In genomic region chr1:232031156-232031555, GRCh38 we compare ENCODE assay signal across 18 cellular contexts.
DNase-seq lines count a peak whose midpoint lies in the region; ATAC-seq, FAIRE-seq and TF ChIP-seq lines count a peak whose summit lies in the region.
"Had no signal": no experiment of that assay in that cellular context is flagged by ENCODE, and none has a peak within 500 bp of the region (broad histone marks: within the 10 kb centered on the region; RNA-seq: fewer than 3 reads in every experiment).

No MANE protein-coding gene starts in this region.

- FAIRE-seq in K562 (lab: Jason Lieb, UNC), result no peak
- FAIRE-seq: GM12891, GM18507, H54 had no signal

- TF ChIP-seq EP300 in K562 (IDR thresholded peaks at IDR 0.05; ENCODE audit: low read length), result no peak

- H3K79me2 ChIP-seq in K562 (ENCODE audit: control insufficient read depth, insufficient read depth, low read length) (no peaks in the 10 kb centered on the region), smooth muscle cell (ENCODE audit: low read depth) (no peaks in the 10 kb centered on the region)

- no peaks in the 10 kb centered on the region for H3K9me3 Mint-ChIP-seq in natural killer cell
- H3K9me3 Mint-ChIP-seq: CD4-positive, alpha-beta memory T cell had no signal

- no peak overlapping the region for H3K27ac Mint-ChIP-seq in natural killer cell

- H3K27me3 Mint-ChIP-seq in natural killer cell (ENCODE audit: low read depth in 2 of 2), result no peaks in the 10 kb centered on the region
- H3K27me3 Mint-ChIP-seq: CD4-positive, alpha-beta memory T cell had no signal

- no peaks in the 10 kb centered on the region for H3K4me1 Mint-ChIP-seq in natural killer cell
- H3K4me1 Mint-ChIP-seq: CD4-positive, alpha-beta memory T cell had no signal

- no peak for TF ChIP-seq CTCF in HEK293 (tag by site-specific recombination; IDR thresholded peaks at IDR 0.05)
- TF ChIP-seq CTCF in K562 (IDR thresholded peaks at IDR 0.05 in 2 of 3, conservative IDR thresholded peaks at IDR 0.05 in 1 of 3; ENCODE audit: insufficient read depth in 2 of 3, low read depth in 1 of 3, low read length in 3 of 3), result no peak
- TF ChIP-seq CTCF in natural killer cell (IDR thresholded peaks at IDR 0.05), result no peak
- no peak for TF ChIP-seq CTCF in smooth muscle cell (IDR thresholded peaks at IDR 0.05; ENCODE audit: borderline replicate concordance, insufficient read depth, poor library complexity, severe bottlenecking)

- no peaks in the 10 kb centered on the region for H3K9me3 ChIP-seq in HEK293 (ENCODE audit: control insufficient read depth, insufficient read depth, low read depth, low read length)
- no peaks in the 10 kb centered on the region for H3K9me3 ChIP-seq in K562 (replicated peaks; ENCODE audit: control insufficient read depth, insufficient read depth, low read depth, low read length)
- H3K9me3 ChIP-seq in smooth muscle cell (replicated peaks; ENCODE audit: low read depth), result no peaks in the 10 kb centered on the region
- H3K9me3 ChIP-seq: HAP-1 had no signal

- no peaks in the 10 kb centered on the region for H3F3A ChIP-seq in smooth muscle cell (ENCODE audit: low read depth)

- POLR2A ChIA-PET in HEK293 (lab: Yijun Ruan, JAX) (no interaction called here), HEK293T (lab: Yijun Ruan, JAX) (no interaction called here), K562 (lab: Yijun Ruan, JAX) (no interaction called here)

- no peaks in the 10 kb centered on the region for H3K36me3 Mint-ChIP-seq in natural killer cell

- no TSS peak for BruUV-seq in K562 (replicated peaks; lab: Mats Ljungman, UMichigan)

- H3K4me1 ChIP-seq in HEK293 (ENCODE audit: control insufficient read depth, insufficient read depth, low read length), result no peaks in the 10 kb centered on the region; the same call in 1 of the 2 replicates
- H3K4me1 ChIP-seq in K562 (replicated peaks in 1 of 2; ENCODE audit: control insufficient read depth in 2 of 2, insufficient read depth in 2 of 2, low read length in 2 of 2), result no peaks in the 10 kb centered on the region
- no peaks in the 10 kb centered on the region for H3K4me1 ChIP-seq in smooth muscle cell (ENCODE audit: low read depth)
- H3K4me1 ChIP-seq: HAP-1 had no signal

- no peak for ATAC-seq in K562
- ATAC-seq in natural killer cell, result no peak
- no peak for ATAC-seq in HG02798 (IDR thresholded peaks at IDR 0.05; ENCODE audit: poor library complexity, unreplicated experiment)

- H3K36me3 ChIP-seq in HEK293 (ENCODE audit: control insufficient read depth in 2 of 2, insufficient read depth in 1 of 2, low read length in 2 of 2) (no peaks in the 10 kb centered on the region; a peak in 1 of 3 replicates), K562 (ENCODE audit: control insufficient read depth, insufficient read depth, low read length) (no peaks in the 10 kb centered on the region), smooth muscle cell (ENCODE audit: low read depth) (no peaks in the 10 kb centered on the region)
- H3K36me3 ChIP-seq: HAP-1 had no signal

- H3K9ac ChIP-seq in K562 (ENCODE audit: insufficient read depth in 1 of 2, low read depth in 2 of 2, low read length in 2 of 2) (no peak overlapping the region), smooth muscle cell (ENCODE audit: low read depth) (no peak overlapping the region)

- no peak for TF ChIP-seq RAD21 in K562 (CRISPR knock-in tag; conservative IDR thresholded peaks at IDR 0.05 in 1 of 2, IDR thresholded peaks at IDR 0.05 in 1 of 2)

- intact Hi-C loops in K562 (cut with micrococcal nuclease), result no loop called here
- intact Hi-C loops in natural killer cell (cut with micrococcal nuclease), result no loop called here

- TF ChIP-seq POLR2A in K562 (conservative IDR thresholded peaks at IDR 0.05), result no peak

- no peaks in the 10 kb centered on the region for H3K27me3 ChIP-seq in K562 (ENCODE audit: control insufficient read depth in 2 of 2, insufficient read depth in 2 of 2, low read length in 2 of 2)
- no peaks in the 10 kb centered on the region for H3K27me3 ChIP-seq in smooth muscle cell (ENCODE audit: low read depth)

- in situ Hi-C loops in K562 (cut with MboI), result no loop called here

- H3K4me3 Mint-ChIP-seq in natural killer cell, result no peak overlapping the region
- H3K4me3 Mint-ChIP-seq: CD4-positive, alpha-beta memory T cell had no signal

- H3K27ac ChIP-seq in HEK293 (ENCODE audit: extremely low read depth, low read depth, low read length) (no peak overlapping the region), K562 (ENCODE audit: extremely low read depth, low read depth, low read length) (no peak overlapping the region), smooth muscle cell (ENCODE audit: low read depth) (no peak overlapping the region)

- no peak overlapping the region for H3K4me2 ChIP-seq in K562 (ENCODE audit: insufficient read depth, low read length)
- no peak overlapping the region for H3K4me2 ChIP-seq in smooth muscle cell

- no peak overlapping the region for H3K4me3 ChIP-seq in HEK293 (ENCODE audit: low read depth, low read length)
- H3K4me3 ChIP-seq in K562, result no peak overlapping the region
- H3K4me3 ChIP-seq in smooth muscle cell, result no peak overlapping the region
- H3K4me3 ChIP-seq: HAP-1 had no signal

- H2AFZ ChIP-seq in K562 (ENCODE audit: low read depth, low read length) (no peak overlapping the region), smooth muscle cell (ENCODE audit: low read depth) (no peak overlapping the region)

- CTCF ChIA-PET in HEK293 (lab: Yijun Ruan, JAX) (no interaction called here), HEK293T (lab: Yijun Ruan, JAX) (no interaction called here), K562 (lab: Yijun Ruan, JAX; ENCODE audit: low intra/inter-chr PET ratio) (no interaction called here)

- H4K20me1 ChIP-seq in K562 (replicated peaks; ENCODE audit: control insufficient read depth, insufficient read depth, low read length) (no peaks in the 10 kb centered on the region), smooth muscle cell (ENCODE audit: low read depth) (no peaks in the 10 kb centered on the region)

- H3K9me1 ChIP-seq in K562 (ENCODE audit: control insufficient read depth, insufficient read depth, low read length), result no peaks in the 10 kb centered on the region

- DNase-seq in HEK293T (ENCODE audit: extremely low spot score) (no peak), K562 (ENCODE audit: extremely low read depth in 1 of 4, low spot score in 3 of 4) (no peak), natural killer cell (no peak), smooth muscle cell (lab: John Stamatoyannopoulos, UW; ENCODE audit: unreplicated experiment) (no peak)
- DNase-seq: C1 segment of cervical spinal cord; Calu3; CD4-positive, alpha-beta memory T cell; COR-L47; DMS53; DMS79 treated with DMSO at 0.1 percent for 48 hours; GF-D8; GOT3 had no signal

TF ChIP-seq in HEK293, 187 proteins besides CTCF, POLR2A, EP300 and RAD21 (continues in another document):
- TF ChIP-seq ZFHX2 (tag by site-specific recombination; conservative IDR thresholded peaks at IDR 0.05) (no peak), ZNF776 (tag by site-specific recombination; IDR thresholded peaks at IDR 0.05; ENCODE audit: borderline replicate concordance) (0 out of 2 replicates have a peak, but pooled peaks have one; percentile 16), ZNF114 (tag by site-specific recombination; IDR thresholded peaks at IDR 0.05) (0 out of 2 replicates have a peak, but pooled peaks have one; percentile 72), ZNF530 (tag by site-specific recombination; IDR thresholded peaks at IDR 0.05; ENCODE audit: low read depth) (0 out of 2 replicates have a peak, but pooled peaks have one; percentile 13), ZNF521 (tag by site-specific recombination; IDR thresholded peaks at IDR 0.05) (peak; percentile 61), ZNF571 (tag by site-specific recombination; IDR thresholded peaks at IDR 0.05) (0 out of 2 replicates have a peak, but pooled peaks have one; percentile 31), ZNF366 (tag by site-specific recombination; conservative IDR thresholded peaks at IDR 0.05) (peak; percentile 98), ZNF157 (tag by site-specific recombination; IDR thresholded peaks at IDR 0.05) (0 out of 2 replicates have a peak, but pooled peaks have one; percentile 43), PRDM1 (tag by site-specific recombination; IDR thresholded peaks at IDR 0.05) (peak; percentile 100)

TF ChIP-seq in HEK293T, 16 proteins besides CTCF, POLR2A, EP300 and RAD21:
- TF ChIP-seq L3MBTL2 (conservative IDR thresholded peaks at IDR 0.05) (0 out of 2 replicates have a peak, but pooled peaks have one; percentile 23), FOXM1 (IDR thresholded peaks at IDR 0.05; ENCODE audit: borderline replicate concordance) (no peak)

TF ChIP-seq in K562, 482 proteins besides CTCF, POLR2A, EP300 and RAD21 (continues in another document):
- TF ChIP-seq, protein P1, sequence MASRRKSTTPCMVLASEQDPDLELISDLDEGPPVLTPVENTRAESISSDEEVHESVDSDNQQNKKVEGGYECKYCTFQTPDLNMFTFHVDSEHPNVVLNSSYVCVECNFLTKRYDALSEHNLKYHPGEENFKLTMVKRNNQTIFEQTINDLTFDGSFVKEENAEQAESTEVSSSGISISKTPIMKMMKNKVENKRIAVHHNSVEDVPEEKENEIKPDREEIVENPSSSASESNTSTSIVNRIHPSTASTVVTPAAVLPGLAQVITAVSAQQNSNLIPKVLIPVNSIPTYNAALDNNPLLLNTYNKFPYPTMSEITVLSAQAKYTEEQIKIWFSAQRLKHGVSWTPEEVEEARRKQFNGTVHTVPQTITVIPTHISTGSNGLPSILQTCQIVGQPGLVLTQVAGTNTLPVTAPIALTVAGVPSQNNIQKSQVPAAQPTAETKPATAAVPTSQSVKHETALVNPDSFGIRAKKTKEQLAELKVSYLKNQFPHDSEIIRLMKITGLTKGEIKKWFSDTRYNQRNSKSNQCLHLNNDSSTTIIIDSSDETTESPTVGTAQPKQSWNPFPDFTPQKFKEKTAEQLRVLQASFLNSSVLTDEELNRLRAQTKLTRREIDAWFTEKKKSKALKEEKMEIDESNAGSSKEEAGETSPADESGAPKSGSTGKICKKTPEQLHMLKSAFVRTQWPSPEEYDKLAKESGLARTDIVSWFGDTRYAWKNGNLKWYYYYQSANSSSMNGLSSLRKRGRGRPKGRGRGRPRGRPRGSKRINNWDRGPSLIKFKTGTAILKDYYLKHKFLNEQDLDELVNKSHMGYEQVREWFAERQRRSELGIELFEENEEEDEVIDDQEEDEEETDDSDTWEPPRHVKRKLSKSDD (conservative IDR thresholded peaks at IDR 0.05; ENCODE audit: low read length), result no peak
- TF ChIP-seq HBP1 (CRISPR knock-in tag; IDR thresholded peaks at IDR 0.05) (0 out of 2 replicates have a peak, but pooled peaks have one; percentile 17), OTX1 (CRISPR knock-in tag; IDR thresholded peaks at IDR 0.05) (0 out of 2 replicates have a peak, but pooled peaks have one; percentile 42), RNF2 (IDR thresholded peaks at IDR 0.05) (no peak)

Comparison
In these comparisons a context has a peak if more than half of its experiments do, and no peak if none do; other contexts are left out.
1. Of the 44 proteins assayed by ChIP-seq in both K562 and HEK293: peak only in K562: none; only in HEK293: ZNF398; in both: none; in neither: 43.